2 cellular contexts compared by ENCODE assay signal in the genomic region with DNA sequence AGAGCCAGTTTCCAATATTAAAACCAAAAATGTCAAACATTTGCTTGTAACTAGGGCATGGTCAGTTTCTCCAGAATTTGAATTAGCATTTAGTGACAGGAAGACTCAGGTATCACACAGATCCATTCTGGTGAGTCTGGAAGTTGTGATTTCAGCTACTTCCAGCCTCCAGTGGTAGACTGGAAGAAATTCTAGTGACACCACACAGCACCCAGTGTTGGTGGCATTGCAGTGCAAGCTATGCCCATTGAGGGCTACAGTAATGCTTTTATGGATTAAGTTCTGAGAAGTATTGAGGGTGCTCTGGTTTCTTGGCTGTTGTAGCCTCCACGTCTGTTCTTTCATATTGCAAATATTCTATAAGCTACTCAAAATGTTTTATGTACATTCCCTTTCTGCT.
TF ChIP-seq lines count a peak whose summit lies in the region.

No MANE protein-coding gene starts in this region.

TF ChIP-seq in HCT116, 20 proteins besides CTCF, POLR2A, EP300 and RAD21:
- TF ChIP-seq ELF1 (IDR thresholded peaks at IDR 0.05; ENCODE audit: borderline replicate concordance, low read depth) (no peak), EZH2phosphoT487 (IDR thresholded peaks at IDR 0.05; ENCODE audit: borderline replicate concordance) (no peak), TCF7L2 (IDR thresholded peaks at IDR 0.05; ENCODE audit: borderline replicate concordance, extremely low read depth, insufficient read depth, insufficient read length) (no peak)
- TF ChIP-seq, protein P1, sequence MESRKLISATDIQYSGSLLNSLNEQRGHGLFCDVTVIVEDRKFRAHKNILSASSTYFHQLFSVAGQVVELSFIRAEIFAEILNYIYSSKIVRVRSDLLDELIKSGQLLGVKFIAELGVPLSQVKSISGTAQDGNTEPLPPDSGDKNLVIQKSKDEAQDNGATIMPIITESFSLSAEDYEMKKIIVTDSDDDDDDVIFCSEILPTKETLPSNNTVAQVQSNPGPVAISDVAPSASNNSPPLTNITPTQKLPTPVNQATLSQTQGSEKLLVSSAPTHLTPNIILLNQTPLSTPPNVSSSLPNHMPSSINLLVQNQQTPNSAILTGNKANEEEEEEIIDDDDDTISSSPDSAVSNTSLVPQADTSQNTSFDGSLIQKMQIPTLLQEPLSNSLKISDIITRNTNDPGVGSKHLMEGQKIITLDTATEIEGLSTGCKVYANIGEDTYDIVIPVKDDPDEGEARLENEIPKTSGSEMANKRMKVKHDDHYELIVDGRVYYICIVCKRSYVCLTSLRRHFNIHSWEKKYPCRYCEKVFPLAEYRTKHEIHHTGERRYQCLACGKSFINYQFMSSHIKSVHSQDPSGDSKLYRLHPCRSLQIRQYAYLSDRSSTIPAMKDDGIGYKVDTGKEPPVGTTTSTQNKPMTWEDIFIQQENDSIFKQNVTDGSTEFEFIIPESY (IDR thresholded peaks at IDR 0.05; ENCODE audit: extremely low read depth, insufficient replicate concordance, low read length): no peak

TF ChIP-seq in H1, 55 proteins besides CTCF, POLR2A, EP300 and RAD21:
- TF ChIP-seq BACH1 (IDR thresholded peaks at IDR 0.05; ENCODE audit: low read length) (no peak), TBP (IDR thresholded peaks at IDR 0.05; ENCODE audit: low read depth, low read length) (no peak), CBX5 (IDR thresholded peaks at IDR 0.05; ENCODE audit: low read depth, low read length) (no peak)
- TF ChIP-seq, protein P2, sequence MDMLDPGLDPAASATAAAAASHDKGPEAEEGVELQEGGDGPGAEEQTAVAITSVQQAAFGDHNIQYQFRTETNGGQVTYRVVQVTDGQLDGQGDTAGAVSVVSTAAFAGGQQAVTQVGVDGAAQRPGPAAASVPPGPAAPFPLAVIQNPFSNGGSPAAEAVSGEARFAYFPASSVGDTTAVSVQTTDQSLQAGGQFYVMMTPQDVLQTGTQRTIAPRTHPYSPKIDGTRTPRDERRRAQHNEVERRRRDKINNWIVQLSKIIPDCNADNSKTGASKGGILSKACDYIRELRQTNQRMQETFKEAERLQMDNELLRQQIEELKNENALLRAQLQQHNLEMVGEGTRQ (IDR thresholded peaks at IDR 0.05; ENCODE audit: low read length): no peak
